30 cellular contexts compared by ENCODE assay signal in the genomic region with DNA sequence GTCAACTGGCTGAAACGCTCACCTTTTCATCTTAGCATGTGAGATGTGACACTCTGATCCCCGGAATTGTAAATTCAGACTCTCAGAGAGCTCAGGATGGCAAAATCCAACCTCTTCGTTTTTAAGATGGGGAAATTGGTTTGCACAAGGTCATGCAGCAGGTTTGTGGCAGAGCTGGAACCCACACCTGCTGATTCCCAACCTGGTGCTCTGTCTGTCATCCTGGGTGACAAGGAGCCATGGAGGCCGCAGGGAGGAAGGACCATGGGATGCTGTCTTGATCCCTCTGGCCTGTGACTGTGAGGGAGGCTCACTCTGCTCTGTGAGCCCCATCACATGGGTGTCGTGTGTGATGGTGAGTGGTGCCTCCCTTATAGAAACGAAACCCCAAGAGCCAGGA.
"Had no signal": no experiment of that assay in that cellular context is flagged by ENCODE, and none has a peak within 500 bp of the region (broad histone marks: within the 10 kb centered on the region; RNA-seq: fewer than 3 reads in every experiment).

No MANE protein-coding gene starts in this region.

- H3K4me1 Mint-ChIP-seq: activated CD4-positive, alpha-beta memory T cell treated with anti-CD3 and anti-CD28 coated beads, Interleukin-2, amount 10 ng/mL, durations not matched to agents 7 days and 5 days had no signal

- H3K27ac Mint-ChIP-seq: activated CD4-positive, alpha-beta memory T cell treated with anti-CD3 and anti-CD28 coated beads, Interleukin-2, amount 10 ng/mL, durations not matched to agents 7 days and 5 days; activated CD4-positive, alpha-beta T cell treated with anti-CD3 and anti-CD28 coated beads, Interleukin-2, amount 10 ng/mL, durations not matched to agents 7 days and 5 days; activated naive CD8-positive, alpha-beta T cell; activated T-helper 1 cell treated with anti-CD3 and anti-CD28 coated beads, Interleukin-12 subunit alpha, Interleukin-12 subunit beta, Interleukin-2, Interleukin-4 antibody, amounts not matched to agents 30 ng/mL and 10 ng/mL and 1 ng/mL, durations not matched to agents 14 hours and 24 hours and 36 hours; activated T-helper 2 cell treated with anti-CD3 and anti-CD28 coated beads, Interferon-gamma antibody, Interleukin-2, Interleukin-4, amounts not matched to agents 10 μg/mL and 5 μg/mL and 100 μg/mL, durations not matched to agents 14 hours and 24 hours and 36 hours; dendritic cell treated with granulocyte-macrophage colony-stimulating factor and Interleukin-4, amounts not matched to agents 40 ng/mL and 50 ng/mL, for 4 days; WTC11 had no signal

- H3K9me3 ChIP-seq: colonic mucosa, esophagus muscularis mucosa, gastrocnemius medialis, heart left ventricle had no signal

- ATAC-seq: activated T-cell treated with anti-CD3 and anti-CD28 coated beads, Interleukin-2, amount 50 U/mL, for 4 hours; foreskin keratinocyte; gastrocnemius medialis; heart left ventricle; WTC11 had no signal

- H3K36me3 ChIP-seq: brain microvascular endothelial cell, colonic mucosa, esophagus muscularis mucosa, gastrocnemius medialis, heart left ventricle had no signal

- H3K36me3 Mint-ChIP-seq: activated naive CD8-positive, alpha-beta T cell; WTC11 had no signal

- H3K27ac ChIP-seq: brain microvascular endothelial cell, colonic mucosa, dorsolateral prefrontal cortex, esophagus muscularis mucosa, foreskin keratinocyte, gastrocnemius medialis, heart left ventricle had no signal

- DNase-seq: activated CD4-positive, alpha-beta memory T cell treated with anti-CD3 and anti-CD28 coated beads, Interleukin-2, amount 10 ng/mL, durations not matched to agents 7 days and 5 days; activated CD4-positive, alpha-beta T cell treated with anti-CD3 and anti-CD28 coated beads for 1 hour; activated CD4-positive, alpha-beta T cell treated with anti-CD3 and anti-CD28 coated beads for 4 hours; activated CD4-positive, alpha-beta T cell treated with anti-CD3 and anti-CD28 coated beads, Interleukin-2, amount 10 ng/mL, durations not matched to agents 7 days and 5 days; activated CD4-positive, alpha-beta T cell treated with anti-CD3 and anti-CD28 coated beads, Interleukin-2, amount 50 U/mL, for 4 hours; activated CD8-positive, alpha-beta memory T cell treated with anti-CD3 and anti-CD28 coated beads, Interleukin-2, amount 50 U/mL, for 48 hours; activated gamma-delta T cell treated with Interleukin-2 at 50 U/mL for 16 hours; activated naive CD4-positive, alpha-beta T cell treated with anti-CD3 and anti-CD28 coated beads, Interleukin-2, amount 50 U/mL, for 16 hours; activated naive CD4-positive, alpha-beta T cell treated with Interleukin-2 at 50 U/mL for 16 hours; activated T-cell treated with anti-CD3 and anti-CD28 coated beads for 4 hours; activated T-cell treated with anti-CD3 and anti-CD28 coated beads, Interleukin-2, amount 50 U/mL, for 4 hours; amniotic stem cell; anterior cingulate cortex; brain microvascular endothelial cell; colonic mucosa; dorsolateral prefrontal cortex; effector memory CD4-positive, alpha-beta T cell; erythroblast; foreskin keratinocyte; gastrocnemius medialis; glutamatergic neuron; heart left ventricle; T-helper 1 cell; T-helper 2 cell had no signal

- H3K9me3 Mint-ChIP-seq: activated CD4-positive, alpha-beta memory T cell treated with anti-CD3 and anti-CD28 coated beads, Interleukin-2, amount 10 ng/mL, durations not matched to agents 7 days and 5 days; activated CD4-positive, alpha-beta T cell treated with anti-CD3 and anti-CD28 coated beads, Interleukin-2, amount 10 ng/mL, durations not matched to agents 7 days and 5 days; activated T-cell treated with anti-CD3 and anti-CD28 coated beads, Interleukin-2, amount 50 U/mL, for 4 hours; activated T-helper 1 cell treated with anti-CD3 and anti-CD28 coated beads, Interleukin-12 subunit alpha, Interleukin-12 subunit beta, Interleukin-2, Interleukin-4 antibody, amounts not matched to agents 30 ng/mL and 10 ng/mL and 1 ng/mL, durations not matched to agents 14 hours and 24 hours and 36 hours; activated T-helper 2 cell treated with anti-CD3 and anti-CD28 coated beads, Interferon-gamma antibody, Interleukin-2, Interleukin-4, amounts not matched to agents 10 μg/mL and 5 μg/mL and 100 μg/mL, durations not matched to agents 14 hours and 24 hours and 36 hours; dendritic cell treated with granulocyte-macrophage colony-stimulating factor and Interleukin-4, amounts not matched to agents 40 ng/mL and 50 ng/mL, for 4 days; WTC11 had no signal

- H3K27me3 ChIP-seq: colonic mucosa, gastrocnemius medialis had no signal

- H3K4me3 Mint-ChIP-seq: activated CD4-positive, alpha-beta memory T cell treated with anti-CD3 and anti-CD28 coated beads, Interleukin-2, amount 10 ng/mL, durations not matched to agents 7 days and 5 days; activated CD4-positive, alpha-beta T cell treated with anti-CD3 and anti-CD28 coated beads, Interleukin-2, amount 10 ng/mL, durations not matched to agents 7 days and 5 days; activated naive CD8-positive, alpha-beta T cell; activated T-cell treated with anti-CD3 and anti-CD28 coated beads, Interleukin-2, amount 50 U/mL, for 4 hours; activated T-helper 1 cell treated with anti-CD3 and anti-CD28 coated beads, Interleukin-12 subunit alpha, Interleukin-12 subunit beta, Interleukin-2, Interleukin-4 antibody, amounts not matched to agents 30 ng/mL and 10 ng/mL and 1 ng/mL, durations not matched to agents 14 hours and 24 hours and 36 hours; dendritic cell treated with granulocyte-macrophage colony-stimulating factor and Interleukin-4, amounts not matched to agents 40 ng/mL and 50 ng/mL, for 4 days; WTC11 had no signal

- H3K4me3 ChIP-seq: colonic mucosa, dorsolateral prefrontal cortex, esophagus muscularis mucosa, gastrocnemius medialis, heart left ventricle had no signal
